23 cellular contexts compared by ENCODE assay signal in the genomic region with DNA sequence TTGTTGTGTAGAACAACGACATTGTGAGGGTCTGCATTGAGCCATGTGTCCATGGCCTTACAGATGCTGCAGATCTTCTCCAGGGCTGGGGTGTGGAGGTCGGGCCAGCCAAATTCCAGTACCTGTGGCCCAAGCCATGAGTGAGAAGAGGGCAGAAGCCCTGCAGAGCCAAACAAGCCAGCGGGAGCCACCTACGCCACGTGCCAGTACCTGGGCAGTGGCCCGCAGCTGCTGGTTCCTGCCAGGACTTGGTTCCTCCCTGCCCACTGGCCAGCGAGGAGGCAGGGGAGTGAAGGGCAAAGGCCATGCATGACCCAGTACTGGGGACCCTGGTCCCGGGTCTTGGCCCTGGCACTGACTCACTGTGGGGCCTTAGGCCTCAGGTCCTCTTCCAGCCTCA.
DNase-seq lines count a peak whose midpoint lies in the region; ATAC-seq, FAIRE-seq and TF ChIP-seq lines count a peak whose summit lies in the region.
"Had no signal": no experiment of that assay in that cellular context is flagged by ENCODE, and none has a peak within 500 bp of the region (broad histone marks: within the 10 kb centered on the region; RNA-seq: fewer than 3 reads in every experiment).

No MANE protein-coding gene starts in this region.

- DNase-seq in Right ventricle myocardium inferior (ENCODE audit: missing footprints) (peak; percentile 31), left ventricle myocardium superior (no peak), right lobe of liver (peak; percentile 56 to 89 (median 87)), spleen (no peak), uterus (no peak), frontal cortex (ENCODE audit: low spot score in 2 of 2) (no peak), RWPE1 (ENCODE audit: low spot score) (no peak)
- DNase-seq: 8988T; CD8-positive, alpha-beta memory T cell; DND-41; GDM1; GOT3; NCI-H146; NCI-H2107; NCI-H345; NCI-H69; NK-92 treated with Interleukin-12 subunit alpha and Interleukin-12 subunit beta, amount 100 ng/mL, for 24 hours; OCI-M1 had no signal

- H3K4me1 ChIP-seq in right lobe of liver (peaks cover 0 to 37% (median 20%) of the 10 kb centered on the region in 4 donors), spleen (peaks cover 3 to 85% (median 41%) of the 10 kb centered on the region in 6 donors), uterus (peaks cover 0 to 4% of the 10 kb centered on the region in 2 donors)
- H3K4me1 ChIP-seq: BLaER1 had no signal

- CTCF ChIA-PET in RWPE1 (lab: Yijun Ruan, JAX) = no interaction called here

- no peak for FAIRE-seq in frontal cortex (lab: Jason Lieb, UNC)
- FAIRE-seq: GM12892, K562 had no signal

- no peaks in the 10 kb centered on the region for H3K9me3 ChIP-seq in right lobe of liver
- H3K9me3 ChIP-seq in spleen = no peaks in the 10 kb centered on the region
- H3K9me3 ChIP-seq in uterus = no peaks in the 10 kb centered on the region
- H3K9me3 ChIP-seq: BLaER1 had no signal

- no peak overlapping the region for H3K4me3 ChIP-seq in right lobe of liver
- no peak overlapping the region for H3K4me3 ChIP-seq in spleen
- no peak overlapping the region for H3K4me3 ChIP-seq in uterus
- H3K4me3 ChIP-seq: BLaER1, K562 had no signal

- H3K36me3 ChIP-seq in right lobe of liver = peaks cover 14 to 83% (median 49%) of the 10 kb centered on the region in 4 donors
- peaks cover 0 to 100% (median 43%) of the 10 kb centered on the region in 6 donors for H3K36me3 ChIP-seq in spleen
- no peaks in the 10 kb centered on the region for H3K36me3 ChIP-seq in uterus

- H3K27ac ChIP-seq in right lobe of liver (peak overlapping the region; percentile 33 to 57 (median 41)), spleen (peak overlapping the region in 5 of 8 donors; percentile 31 to 45 (median 40)), uterus (peak overlapping the region; percentile 48 to 54), RWPE1 (no peak overlapping the region)
- H3K27ac ChIP-seq: BLaER1, HL-60 had no signal

- intact Hi-C loops in Right ventricle myocardium inferior (cut with DNase I) (no loop called here), left ventricle myocardium superior (cut with micrococcal nuclease) (no loop called here), right lobe of liver (cut with DNase I) (loop anchor here in 1 of 2 donors (10.0 kb wide), 1 partner anchor 91 kb away; no protein-coding TSS in a partner anchor), spleen (cut with DNase I; ENCODE audit: low total_unique reads) (no loop called here), uterus (cut with DNase I; ENCODE audit: low total_unique reads) (no loop called here)

- POLR2A ChIA-PET in RWPE1 (lab: Yijun Ruan, JAX; ENCODE audit: low non-redundant PET) = no interaction called here

- 20% methylated on average over 2 of the region's 8 CpGs for WGBS in right lobe of liver (ENCODE audit: insufficient coverage, low coverage, low lambda C conversion rate, missing lambda C conversion rate)
- WGBS in spleen, 5 donors = 71 to 85% (median 77%) methylated on average over 2 to 8 of the region's 8 CpGs

- TF ChIP-seq CTCF in right lobe of liver (IDR thresholded peaks at IDR 0.05) (no peak), spleen (IDR thresholded peaks at IDR 0.05 in 8 of 11, conservative IDR thresholded peaks at IDR 0.05 in 3 of 11) (no peak), uterus (IDR thresholded peaks at IDR 0.05) (no peak), RWPE1 (conservative IDR thresholded peaks at IDR 0.05; ENCODE audit: low read depth) (no peak)

- TF ChIP-seq POLR2A in right lobe of liver (IDR thresholded peaks at IDR 0.05) (no peak), spleen (IDR thresholded peaks at IDR 0.05) (no peak), uterus (IDR thresholded peaks at IDR 0.05) (no peak)

- ATAC-seq in Right ventricle myocardium inferior (no peak), left ventricle myocardium superior (no peak), right lobe of liver (peak; percentile 38 to 71 (median 58)), HG03432 (IDR thresholded peaks at IDR 0.05; ENCODE audit: unreplicated experiment) (no peak)
- ATAC-seq: K562 had no signal

- H3K27me3 ChIP-seq in right lobe of liver (no peaks in the 10 kb centered on the region), spleen (replicated peaks in 1 of 7) (no peaks in the 10 kb centered on the region), uterus (no peaks in the 10 kb centered on the region)
- H3K27me3 ChIP-seq: BLaER1 had no signal

Comparison
In these comparisons a context has a peak if more than half of its experiments do, and no peak if none do; other contexts are left out.
1. DNase-seq: peak in Right ventricle myocardium inferior (single experiment) and right lobe of liver (3 of 3); none in left ventricle myocardium superior (single experiment), spleen (single experiment), uterus (0 of 2), frontal cortex (0 of 2) and RWPE1 (single experiment).
2. ATAC-seq: peak in right lobe of liver (4 of 4); none in Right ventricle myocardium inferior (single experiment), left ventricle myocardium superior (single experiment) and HG03432 (single experiment).